Comparison of ENCODE assay signal across 9 cellular contexts in the genomic region with DNA sequence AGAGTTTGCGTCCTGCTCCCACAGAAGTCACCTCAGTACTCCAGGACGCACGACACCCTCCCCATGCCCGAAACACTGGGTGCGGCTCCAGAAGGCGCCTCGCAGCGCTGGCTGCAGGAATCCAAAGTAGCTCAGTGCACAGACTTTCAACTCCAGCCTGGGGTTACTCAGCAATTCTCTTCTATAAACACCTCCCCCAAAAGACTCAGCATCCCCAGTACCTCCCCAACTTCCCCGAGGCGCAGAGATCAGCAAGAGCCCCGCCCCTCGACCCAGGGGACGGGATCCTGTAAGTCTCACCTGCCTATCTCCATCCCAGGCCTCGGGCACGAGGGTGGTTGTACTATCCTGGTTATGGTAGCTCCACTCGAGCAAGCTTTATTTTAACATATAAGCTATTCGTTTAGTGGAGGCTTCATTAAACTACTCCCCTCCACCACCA.
A peak's percentile ranks its signal among the peaks of the same experiment; 100 is the strongest.
DNase-seq lines count a peak whose midpoint lies in the region; ATAC-seq, FAIRE-seq and TF ChIP-seq lines count a peak whose summit lies in the region.
"Had no signal": no experiment of that assay in that cellular context is flagged by ENCODE, and none has a peak within 500 bp of the region (broad histone marks: within the 10 kb centered on the region; RNA-seq: fewer than 3 reads in every experiment).

No MANE protein-coding gene starts in this region.

- H3K4me1 ChIP-seq in heart right ventricle: peaks cover 16 to 34% (median 28%) of the 10 kb centered on the region in 9 donors
- peaks cover 26% of the 10 kb centered on the region for H3K4me1 ChIP-seq in upper lobe of right lung
- no peaks in the 10 kb centered on the region for H3K4me1 ChIP-seq in prostate gland (replicated peaks)

- H3K4me3 ChIP-seq in heart right ventricle (peak overlapping the region in 7 of 10 donors; percentile 28 to 55 (median 49)), iPS-11a (ENCODE audit: low read depth, low read length) (peak overlapping the region; percentile 28), upper lobe of right lung (peak overlapping the region; percentile 41), prostate gland (peak overlapping the region in 1 of 2 donors; percentile 34)

- no peak for TF ChIP-seq POLR2A in prostate gland (IDR thresholded peaks at IDR 0.05)

- no peak for TF ChIP-seq CTCF in heart right ventricle (IDR thresholded peaks at IDR 0.05)
- TF ChIP-seq CTCF in upper lobe of right lung (IDR thresholded peaks at IDR 0.05): no peak
- no peak for TF ChIP-seq CTCF in prostate gland (IDR thresholded peaks at IDR 0.05)

- H3K4me3 Mint-ChIP-seq in activated T-cell treated with anti-CD3 and anti-CD28 coated beads, Interleukin-2, amount 50 U/mL, for 4 hours: peak overlapping the region; percentile 76

- H3K4me1 Mint-ChIP-seq in activated T-cell treated with anti-CD3 and anti-CD28 coated beads, Interleukin-2, amount 50 U/mL, for 4 hours (ENCODE audit: low read depth): peaks cover 23% of the 10 kb centered on the region

- 8 to 15% methylated on average over 17 of the region's 17 CpGs for WGBS in heart right ventricle, 2 donors
- 48% methylated on average over 17 of the region's 17 CpGs for WGBS in prostate gland

- H3K36me3 ChIP-seq in heart right ventricle: no peaks in the 10 kb centered on the region
- no peaks in the 10 kb centered on the region for H3K36me3 ChIP-seq in upper lobe of right lung
- no peaks in the 10 kb centered on the region for H3K36me3 ChIP-seq in prostate gland

- no peak overlapping the region for H3K27ac ChIP-seq in heart right ventricle
- no peak overlapping the region for H3K27ac ChIP-seq in upper lobe of right lung
- no peak overlapping the region for H3K27ac ChIP-seq in prostate gland

- DNase-seq in heart right ventricle (no peak), Right ventricle myocardium superior (no peak), upper lobe of right lung (peak; percentile 33), frontal cortex (ENCODE audit: low spot score in 2 of 2) (no peak), DMS53 (lab: John Stamatoyannopoulos, UW) (no peak), prostate gland (ENCODE audit: low spot score) (no peak)
- DNase-seq in activated T-cell treated with anti-CD3 and anti-CD28 coated beads, Interleukin-2, amount 50 U/mL, for 4 hours: no peak
- DNase-seq: NCI-H1417 had no signal

- ATAC-seq in heart right ventricle (peak in 2 of 8 donors; percentile 9 to 21), Right ventricle myocardium superior (ENCODE audit: poor library complexity) (no peak), upper lobe of right lung (peak; percentile 32)
- ATAC-seq in activated T-cell treated with anti-CD3 and anti-CD28 coated beads, Interleukin-2, amount 50 U/mL, for 4 hours: peak; percentile 31 to 42

- H3K36me3 Mint-ChIP-seq in activated T-cell treated with anti-CD3 and anti-CD28 coated beads, Interleukin-2, amount 50 U/mL, for 4 hours (ENCODE audit: insufficient read depth): no peaks in the 10 kb centered on the region

- peaks cover 12 to 54% (median 39%) of the 10 kb centered on the region in 7 donors for H3K27me3 ChIP-seq in heart right ventricle
- peaks cover 33% of the 10 kb centered on the region for H3K27me3 ChIP-seq in upper lobe of right lung
- no peaks in the 10 kb centered on the region for H3K27me3 ChIP-seq in prostate gland (replicated peaks; ENCODE audit: insufficient read depth)

- intact Hi-C loops in heart right ventricle (cut with DNase I): no loop called here
- intact Hi-C loops in Right ventricle myocardium superior (cut with DNase I): no loop called here
- intact Hi-C loops in upper lobe of right lung (cut with DNase I): no loop called here
- intact Hi-C loops in prostate gland (cut with DNase I): no loop called here

- no peak for FAIRE-seq in frontal cortex (lab: Jason Lieb, UNC)

- H3K27me3 Mint-ChIP-seq in activated T-cell treated with anti-CD3 and anti-CD28 coated beads, Interleukin-2, amount 50 U/mL, for 4 hours (ENCODE audit: low read depth): peaks cover 40% of the 10 kb centered on the region

- no peaks in the 10 kb centered on the region for H3K9me3 Mint-ChIP-seq in activated T-cell treated with anti-CD3 and anti-CD28 coated beads, Interleukin-2, amount 50 U/mL, for 4 hours

- no peaks in the 10 kb centered on the region for H3K9me3 ChIP-seq in heart right ventricle
- no peaks in the 10 kb centered on the region for H3K9me3 ChIP-seq in upper lobe of right lung
- no peaks in the 10 kb centered on the region for H3K9me3 ChIP-seq in prostate gland
